1 cellular context compared by ENCODE assay signal in the genomic region with DNA sequence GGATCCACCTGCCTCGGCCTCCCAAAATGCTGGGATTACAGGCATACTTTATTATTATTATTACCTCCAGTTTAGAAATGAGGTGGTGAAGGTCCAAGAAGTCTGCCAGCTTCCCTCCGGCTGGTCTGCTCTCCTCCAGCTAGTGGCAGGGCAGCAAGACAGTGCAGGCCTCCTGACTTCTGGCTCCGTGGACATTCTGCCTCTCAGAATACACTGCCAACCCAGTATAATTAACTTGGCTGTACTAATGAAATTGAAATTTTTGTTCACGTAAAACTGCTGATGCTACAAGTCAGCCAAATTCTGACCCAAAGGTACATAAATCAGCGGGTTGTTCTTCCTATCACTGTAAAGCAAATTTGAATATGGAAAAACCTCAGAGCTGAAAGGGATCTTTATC.
TF ChIP-seq lines count a peak whose summit lies in the region.

No MANE protein-coding gene starts in this region.

TF ChIP-seq in IMR-90, 13 proteins besides CTCF, POLR2A, EP300 and RAD21:
- TF ChIP-seq ELK1 (IDR thresholded peaks at IDR 0.05; ENCODE audit: borderline replicate concordance, low read depth, low read length), result no peak
- no peak for TF ChIP-seq MXI1 (IDR thresholded peaks at IDR 0.05; ENCODE audit: borderline replicate concordance, low read depth, low read length)
- TF ChIP-seq, protein P1, sequence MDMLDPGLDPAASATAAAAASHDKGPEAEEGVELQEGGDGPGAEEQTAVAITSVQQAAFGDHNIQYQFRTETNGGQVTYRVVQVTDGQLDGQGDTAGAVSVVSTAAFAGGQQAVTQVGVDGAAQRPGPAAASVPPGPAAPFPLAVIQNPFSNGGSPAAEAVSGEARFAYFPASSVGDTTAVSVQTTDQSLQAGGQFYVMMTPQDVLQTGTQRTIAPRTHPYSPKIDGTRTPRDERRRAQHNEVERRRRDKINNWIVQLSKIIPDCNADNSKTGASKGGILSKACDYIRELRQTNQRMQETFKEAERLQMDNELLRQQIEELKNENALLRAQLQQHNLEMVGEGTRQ (IDR thresholded peaks at IDR 0.05; ENCODE audit: low read depth, low read length), result no peak
- no peak for TF ChIP-seq MAFK (IDR thresholded peaks at IDR 0.05; ENCODE audit: low read depth, low read length)
- TF ChIP-seq RFX5 (IDR thresholded peaks at IDR 0.05; ENCODE audit: low read depth, low read length), result no peak
- no peak for TF ChIP-seq BHLHE40 (IDR thresholded peaks at IDR 0.05; ENCODE audit: low read depth, low read length)
- no peak for TF ChIP-seq NFE2L2 (IDR thresholded peaks at IDR 0.05; ENCODE audit: low read depth, low read length)
- TF ChIP-seq SMC3 (IDR thresholded peaks at IDR 0.05; ENCODE audit: low read depth, low read length), result no peak
- no peak for TF ChIP-seq CHD1 (IDR thresholded peaks at IDR 0.05; ENCODE audit: low read depth, low read length)
- TF ChIP-seq FOS (IDR thresholded peaks at IDR 0.05; ENCODE audit: low read depth, low read length), result no peak
- no peak for TF ChIP-seq RCOR1 (IDR thresholded peaks at IDR 0.05; ENCODE audit: insufficient replicate concordance, low read length)
- TF ChIP-seq CEBPB (IDR thresholded peaks at IDR 0.05; ENCODE audit: low read depth, low read length), result no peak
- no peak for TF ChIP-seq MAZ (IDR thresholded peaks at IDR 0.05; ENCODE audit: borderline replicate concordance, low read depth, low read length)
